Comparison of ENCODE assay signal across 19 cellular contexts in the genomic region with DNA sequence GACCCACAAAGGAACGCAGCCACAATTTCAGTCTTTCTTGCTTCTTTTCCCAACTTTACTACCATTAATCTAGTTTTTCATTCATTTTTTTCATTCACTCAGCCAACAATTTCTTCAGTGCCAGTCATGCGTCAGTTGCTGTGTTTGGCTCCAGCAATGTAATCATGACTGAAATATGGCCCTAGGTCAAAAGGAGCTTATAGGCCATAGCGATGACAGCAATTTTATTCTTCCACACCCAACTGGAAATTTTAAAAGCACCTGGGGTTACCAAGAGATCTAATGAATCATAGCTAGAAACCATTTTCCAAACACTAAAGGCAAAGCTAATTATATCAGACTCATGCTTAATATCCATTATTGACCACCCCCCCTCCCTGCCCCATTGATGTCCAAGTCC. TPM values are rescaled to one million over a fixed set of nuclear protein-coding genes. Genes with fewer than 3 reads are reported as not detected.
"Had no signal": no experiment of that assay in that cellular context is flagged by ENCODE, and none has a peak within 500 bp of the region (broad histone marks: within the 10 kb centered on the region; RNA-seq: fewer than 3 reads in every experiment).

No MANE protein-coding gene starts in this region.

- ATAC-seq: activated CD4-positive, alpha-beta T cell treated with anti-CD3 and anti-CD28 coated beads for 36 hours; activated CD8-positive, alpha-beta memory T cell treated with anti-CD3 and anti-CD28 coated beads, Interleukin-2, amount 10 ng/mL, durations not matched to agents 7 days and 5 days; activated naive CD8-positive, alpha-beta T cell treated with anti-CD3 and anti-CD28 coated beads, Interleukin-2, amount 50 U/mL, for 24 hours; gastrocnemius medialis; heart left ventricle; left colon; sciatic nerve had no signal

- H3K4me1 ChIP-seq: gastrocnemius medialis had no signal

- H3K4me2 ChIP-seq: neural progenitor cell had no signal

- H3K36me3 Mint-ChIP-seq: activated CD4-positive, alpha-beta memory T cell treated with anti-CD3 and anti-CD28 coated beads for 36 hours; activated CD8-positive, alpha-beta memory T cell treated with anti-CD3 and anti-CD28 coated beads, Interleukin-2, amount 10 ng/mL, durations not matched to agents 7 days and 5 days; neural progenitor cell had no signal

- H3K36me3 ChIP-seq: gastrocnemius medialis, heart left ventricle, neural progenitor cell, ovary, spleen had no signal

- DNase-seq: activated CD4-positive, alpha-beta memory T cell treated with anti-CD3 and anti-CD28 coated beads for 36 hours; activated CD4-positive, alpha-beta T cell treated with anti-CD3 and anti-CD28 coated beads for 36 hours; activated CD8-positive, alpha-beta memory T cell treated with anti-CD3 and anti-CD28 coated beads, Interleukin-2, amount 10 ng/mL, durations not matched to agents 7 days and 5 days; activated naive CD4-positive, alpha-beta T cell treated with anti-CD3 and anti-CD28 coated beads for 36 hours; activated naive CD8-positive, alpha-beta T cell treated with anti-CD3 and anti-CD28 coated beads, Interleukin-2, amount 50 U/mL, for 24 hours; activated T-cell treated with anti-CD3 and anti-CD28 coated beads, Interleukin-2, amount 50 U/mL, for 1 hour; caudate nucleus; gastrocnemius medialis; heart left ventricle; left colon; ovary; spleen; T-helper 1 cell; trophoblast cell had no signal

- H2AFZ ChIP-seq: neural progenitor cell had no signal

- H3K4me3 Mint-ChIP-seq: activated CD4-positive, alpha-beta memory T cell treated with anti-CD3 and anti-CD28 coated beads for 36 hours; activated CD4-positive, alpha-beta T cell treated with anti-CD3 and anti-CD28 coated beads for 36 hours; activated CD8-positive, alpha-beta memory T cell treated with anti-CD3 and anti-CD28 coated beads, Interleukin-2, amount 10 ng/mL, durations not matched to agents 7 days and 5 days; activated naive CD4-positive, alpha-beta T cell treated with anti-CD3 and anti-CD28 coated beads for 36 hours; activated naive CD8-positive, alpha-beta T cell treated with anti-CD3 and anti-CD28 coated beads, Interleukin-2, amount 50 U/mL, for 24 hours; neural progenitor cell had no signal

- H3K27me3 ChIP-seq: gastrocnemius medialis, heart left ventricle, neural progenitor cell, ovary, spleen had no signal

- H3K9me3 Mint-ChIP-seq: activated CD4-positive, alpha-beta memory T cell treated with anti-CD3 and anti-CD28 coated beads for 36 hours; activated naive CD4-positive, alpha-beta T cell treated with anti-CD3 and anti-CD28 coated beads for 36 hours; activated naive CD8-positive, alpha-beta T cell treated with anti-CD3 and anti-CD28 coated beads, Interleukin-2, amount 50 U/mL, for 24 hours; activated T-helper 2 cell treated with anti-CD3 and anti-CD28 coated beads, Interferon-gamma antibody, Interleukin-2, Interleukin-4, amounts not matched to agents 10 μg/mL and 5 μg/mL and 100 μg/mL, durations not matched to agents 14 hours and 24 hours and 36 hours; neural progenitor cell had no signal

- H3K27ac Mint-ChIP-seq: activated CD4-positive, alpha-beta memory T cell treated with anti-CD3 and anti-CD28 coated beads for 36 hours; activated CD4-positive, alpha-beta T cell treated with anti-CD3 and anti-CD28 coated beads for 36 hours; activated CD8-positive, alpha-beta memory T cell treated with anti-CD3 and anti-CD28 coated beads, Interleukin-2, amount 10 ng/mL, durations not matched to agents 7 days and 5 days; activated naive CD4-positive, alpha-beta T cell treated with anti-CD3 and anti-CD28 coated beads for 36 hours; activated naive CD8-positive, alpha-beta T cell treated with anti-CD3 and anti-CD28 coated beads, Interleukin-2, amount 50 U/mL, for 24 hours; activated T-helper 2 cell treated with anti-CD3 and anti-CD28 coated beads, Interferon-gamma antibody, Interleukin-2, Interleukin-4, amounts not matched to agents 10 μg/mL and 5 μg/mL and 100 μg/mL, durations not matched to agents 14 hours and 24 hours and 36 hours; neural progenitor cell had no signal

- H3K4me3 ChIP-seq: gastrocnemius medialis, heart left ventricle, lung, neural progenitor cell, ovary, spleen had no signal

- H3K9ac ChIP-seq: neural progenitor cell had no signal

- H3K9me3 ChIP-seq: gastrocnemius medialis, heart left ventricle, ovary, spleen had no signal

- H3K27ac ChIP-seq: gastrocnemius medialis, heart left ventricle, neural progenitor cell, ovary, VCaP had no signal

RNA-seq across cellular contexts. Expression of a gene that starts 29.8 kb away (rescaled TPM):
- total RNA-seq: activated CD4-positive, alpha-beta memory T cell treated with anti-CD3 and anti-CD28 coated beads for 36 hours; activated CD4-positive, alpha-beta T cell treated with anti-CD3 and anti-CD28 coated beads for 36 hours; activated CD8-positive, alpha-beta memory T cell treated with anti-CD3 and anti-CD28 coated beads, Interleukin-2, amount 10 ng/mL, durations not matched to agents 7 days and 5 days; activated naive CD4-positive, alpha-beta T cell treated with anti-CD3 and anti-CD28 coated beads for 36 hours; activated T-helper 2 cell treated with anti-CD3 and anti-CD28 coated beads, Interferon-gamma antibody, Interleukin-2, Interleukin-4, amounts not matched to agents 10 μg/mL and 5 μg/mL and 100 μg/mL, durations not matched to agents 14 hours and 24 hours and 36 hours had no signal
